In the genomic region with DNA sequence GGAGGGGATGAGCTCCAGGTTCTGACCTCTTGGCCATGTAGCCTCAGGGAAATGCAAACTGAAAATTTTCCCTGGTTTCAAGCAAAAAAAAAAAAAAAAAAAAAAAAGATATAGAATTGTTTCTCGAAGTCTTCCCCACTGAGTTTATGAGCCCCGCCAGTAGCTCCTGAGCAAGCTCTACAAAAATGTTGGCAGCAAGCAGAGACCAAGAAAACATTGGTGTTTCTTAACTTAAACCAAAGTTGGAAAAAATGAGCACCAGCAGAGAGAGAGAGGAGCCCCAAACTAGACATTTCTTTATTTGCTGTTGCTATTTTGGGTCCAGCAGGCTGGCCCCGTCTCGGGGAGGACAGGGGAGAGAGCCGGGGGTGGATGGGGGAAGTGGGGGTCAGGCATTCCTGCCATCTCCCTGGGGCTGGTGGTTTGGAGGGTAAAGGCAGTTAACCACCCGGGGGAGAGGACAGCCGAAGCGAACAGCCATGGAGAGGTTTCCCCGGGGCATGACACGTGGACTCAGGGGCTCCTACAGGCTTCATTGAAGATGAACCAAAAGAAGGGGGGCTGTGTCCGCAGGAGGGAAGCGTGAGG, we compare ENCODE assay signal across 1 cellular context.
TF ChIP-seq lines count a peak whose summit lies in the region.

No MANE protein-coding gene starts in this region.

TF ChIP-seq in WTC11, 78 proteins besides CTCF, POLR2A, EP300 and RAD21 (continued from another document):
- TF ChIP-seq, protein P1, sequence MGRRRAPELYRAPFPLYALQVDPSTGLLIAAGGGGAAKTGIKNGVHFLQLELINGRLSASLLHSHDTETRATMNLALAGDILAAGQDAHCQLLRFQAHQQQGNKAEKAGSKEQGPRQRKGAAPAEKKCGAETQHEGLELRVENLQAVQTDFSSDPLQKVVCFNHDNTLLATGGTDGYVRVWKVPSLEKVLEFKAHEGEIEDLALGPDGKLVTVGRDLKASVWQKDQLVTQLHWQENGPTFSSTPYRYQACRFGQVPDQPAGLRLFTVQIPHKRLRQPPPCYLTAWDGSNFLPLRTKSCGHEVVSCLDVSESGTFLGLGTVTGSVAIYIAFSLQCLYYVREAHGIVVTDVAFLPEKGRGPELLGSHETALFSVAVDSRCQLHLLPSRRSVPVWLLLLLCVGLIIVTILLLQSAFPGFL (CRISPR knock-in tag; IDR thresholded peaks at IDR 0.05; ENCODE audit: borderline replicate concordance), result no peak
- TF ChIP-seq, protein P2, sequence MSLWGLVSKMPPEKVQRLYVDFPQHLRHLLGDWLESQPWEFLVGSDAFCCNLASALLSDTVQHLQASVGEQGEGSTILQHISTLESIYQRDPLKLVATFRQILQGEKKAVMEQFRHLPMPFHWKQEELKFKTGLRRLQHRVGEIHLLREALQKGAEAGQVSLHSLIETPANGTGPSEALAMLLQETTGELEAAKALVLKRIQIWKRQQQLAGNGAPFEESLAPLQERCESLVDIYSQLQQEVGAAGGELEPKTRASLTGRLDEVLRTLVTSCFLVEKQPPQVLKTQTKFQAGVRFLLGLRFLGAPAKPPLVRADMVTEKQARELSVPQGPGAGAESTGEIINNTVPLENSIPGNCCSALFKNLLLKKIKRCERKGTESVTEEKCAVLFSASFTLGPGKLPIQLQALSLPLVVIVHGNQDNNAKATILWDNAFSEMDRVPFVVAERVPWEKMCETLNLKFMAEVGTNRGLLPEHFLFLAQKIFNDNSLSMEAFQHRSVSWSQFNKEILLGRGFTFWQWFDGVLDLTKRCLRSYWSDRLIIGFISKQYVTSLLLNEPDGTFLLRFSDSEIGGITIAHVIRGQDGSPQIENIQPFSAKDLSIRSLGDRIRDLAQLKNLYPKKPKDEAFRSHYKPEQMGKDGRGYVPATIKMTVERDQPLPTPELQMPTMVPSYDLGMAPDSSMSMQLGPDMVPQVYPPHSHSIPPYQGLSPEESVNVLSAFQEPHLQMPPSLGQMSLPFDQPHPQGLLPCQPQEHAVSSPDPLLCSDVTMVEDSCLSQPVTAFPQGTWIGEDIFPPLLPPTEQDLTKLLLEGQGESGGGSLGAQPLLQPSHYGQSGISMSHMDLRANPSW (CRISPR knock-in tag; conservative IDR thresholded peaks at IDR 0.05; ENCODE audit: low read depth), result no peak
- TF ChIP-seq JUN (CRISPR knock-in tag; IDR thresholded peaks at IDR 0.05), result no peak
